ENCODE assay signal across 33 cellular contexts in genomic region chr13:67439365-67439764, GRCh38.
"Had no signal": no experiment of that assay in that cellular context is flagged by ENCODE, and none has a peak within 500 bp of the region (broad histone marks: within the 10 kb centered on the region; RNA-seq: fewer than 3 reads in every experiment).

No MANE protein-coding gene starts in this region.

- FAIRE-seq: astrocyte, bronchial epithelial cell, colon had no signal

- H3K27me3 ChIP-seq: adrenal gland, ascending aorta, body of pancreas, brain microvascular endothelial cell, breast epithelium, cardiac muscle cell had no signal

- H3K4me3 ChIP-seq: adrenal gland, ascending aorta, body of pancreas, breast epithelium, cardiac muscle cell had no signal

- H3K9me3 ChIP-seq: adrenal gland, ascending aorta, body of pancreas, breast epithelium had no signal

- H3K4me1 ChIP-seq: adrenal gland, ascending aorta, body of pancreas, breast epithelium had no signal

- H3K27ac ChIP-seq: adrenal gland, ascending aorta, body of pancreas, brain microvascular endothelial cell, breast epithelium, cardiac muscle cell had no signal

- DNase-seq: activated effector memory CD4-positive, alpha-beta T cell treated with anti-CD3 and anti-CD28 coated beads, Interleukin-2, amount 50 U/mL, for 16 hours; activated effector memory CD4-positive, alpha-beta T cell treated with Interleukin-2 at 50 U/mL for 16 hours; activated gamma-delta T cell; activated gamma-delta T cell treated with Interleukin-2 at 50 U/mL for 16 hours; activated naive CD4-positive, alpha-beta T cell; activated naive CD4-positive, alpha-beta T cell treated with anti-CD3 and anti-CD28 coated beads for 36 hours; activated naive CD4-positive, alpha-beta T cell treated with anti-CD3 and anti-CD28 coated beads, Interleukin-2, amount 10 ng/mL, durations not matched to agents 7 days and 5 days; activated naive CD4-positive, alpha-beta T cell treated with anti-CD3 and anti-CD28 coated beads, Interleukin-2, amount 50 U/mL, for 16 hours; activated naive CD4-positive, alpha-beta T cell treated with Interleukin-2 at 50 U/mL for 16 hours; activated naive CD8-positive, alpha-beta T cell treated with anti-CD3 and anti-CD28 coated beads for 36 hours; activated naive CD8-positive, alpha-beta T cell treated with anti-CD3 and anti-CD28 coated beads, Interleukin-2, amount 10 ng/mL, durations not matched to agents 7 days and 5 days; activated naive CD8-positive, alpha-beta T cell treated with anti-CD3 and anti-CD28 coated beads, Interleukin-2, amount 50 U/mL, for 24 hours; activated T-cell treated with anti-CD3 and anti-CD28 coated beads, Interleukin-2, amount 50 U/mL, for 4 hours; activated T-cell treated with anti-CD3 and anti-CD28 coated beads, Interleukin-2, amount 50 U/mL, for 48 hours; activated T-cell treated with anti-CD3 and anti-CD28 coated beads, Interleukin-2, amount 50 U/mL, for 72 hours; adrenal gland; amniotic stem cell; amygdala; anterior cingulate cortex; aorta; body of pancreas; brain microvascular endothelial cell; caudate nucleus; central memory CD4-positive, alpha-beta T cell; cerebellar nuclear complex had no signal

- H3K36me3 ChIP-seq: adrenal gland, ascending aorta, brain microvascular endothelial cell, breast epithelium, cardiac muscle cell had no signal

- ATAC-seq: activated naive CD4-positive, alpha-beta T cell treated with anti-CD3 and anti-CD28 coated beads, Interleukin-2, amount 50 U/mL, for 72 hours; activated naive CD8-positive, alpha-beta T cell treated with anti-CD3 and anti-CD28 coated beads, Interleukin-2, amount 50 U/mL, for 24 hours; activated T-cell treated with anti-CD3 and anti-CD28 coated beads, Interleukin-2, amount 50 U/mL, for 4 hours; activated T-cell treated with anti-CD3 and anti-CD28 coated beads, Interleukin-2, amount 50 U/mL, for 72 hours; activated T-helper 17 cell treated with anti-CD3 and anti-CD28 coated beads, Interleukin-2, amount 50 U/mL, for 72 hours; body of pancreas had no signal
